ENCODE assay signal across 19 cellular contexts in the genomic region with DNA sequence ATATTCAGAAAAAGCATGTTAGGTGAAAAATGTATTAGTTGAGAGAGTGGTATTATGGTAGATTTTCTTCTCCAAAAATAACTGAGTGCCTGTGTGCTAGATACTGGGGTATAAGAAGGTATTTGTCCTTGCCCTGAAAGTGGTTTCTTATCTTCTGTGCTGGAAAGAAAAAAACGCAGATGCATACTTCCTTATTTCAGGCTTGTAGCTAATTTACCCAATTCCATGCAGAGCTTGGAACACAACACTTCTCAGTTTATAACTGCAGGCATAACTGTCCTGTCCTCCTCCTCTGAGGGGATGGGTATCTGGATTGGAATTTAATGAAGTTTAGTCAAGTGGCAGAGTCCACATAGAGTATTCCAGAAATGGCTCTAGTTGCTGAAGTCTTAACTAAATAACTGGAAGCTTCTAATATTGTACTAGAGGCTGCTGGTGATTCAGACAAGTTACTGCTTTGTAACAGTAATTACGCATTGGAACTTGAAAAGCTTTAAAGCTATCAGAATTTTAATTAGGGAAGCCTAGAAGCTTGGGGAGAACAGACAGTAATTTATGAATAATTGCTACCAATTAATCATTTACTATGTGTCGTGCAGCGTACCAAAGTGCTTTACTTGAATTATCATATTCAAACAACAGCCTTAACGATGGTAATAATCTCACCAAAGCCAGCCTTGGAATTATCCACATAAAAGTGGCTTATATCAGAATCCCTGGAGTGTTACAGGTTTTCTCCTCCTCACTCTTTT. TPM values are rescaled to one million over a fixed set of nuclear protein-coding genes. Genes with fewer than 3 reads are reported as not detected.
DNase-seq lines count a peak whose midpoint lies in the region; ATAC-seq and TF ChIP-seq lines count a peak whose summit lies in the region.
"Had no signal": no experiment of that assay in that cellular context is flagged by ENCODE, and none has a peak within 500 bp of the region (broad histone marks: within the 10 kb centered on the region; RNA-seq: fewer than 3 reads in every experiment).

No MANE protein-coding gene starts in this region.

- no peak overlapping the region for H2AFZ ChIP-seq in GM23248

- H3K4me2 ChIP-seq in GM23248 (ENCODE audit: unreplicated experiment): no peak overlapping the region

- in situ Hi-C loops in GM23248 (cut with MboI): no loop called here

- no peak for ATAC-seq in HG03439 (IDR thresholded peaks at IDR 0.05; ENCODE audit: unreplicated experiment)
- ATAC-seq: left cardiac atrium had no signal

- 77 to 85% methylated on average over 5 of the region's 5 CpGs for WGBS in GM23248 (ENCODE audit: low coverage in 1 of 2, low lambda C conversion rate in 2 of 2, missing lambda C conversion rate in 2 of 2), 2 experiments

- H3K4me1 ChIP-seq in GM23248 (ENCODE audit: insufficient read depth) (peaks cover 36% of the 10 kb centered on the region), neutrophil (ENCODE audit: control insufficient read depth in 1 of 2, insufficient read depth in 1 of 2, low read depth in 1 of 2, low read length in 1 of 2) (peaks cover 0 to 6% of the 10 kb centered on the region in 2 experiments)

- H3K9me2 ChIP-seq in GM23248 (ENCODE audit: insufficient read depth): no peaks in the 10 kb centered on the region

- no peak for TF ChIP-seq CTCF in neutrophil (IDR thresholded peaks at IDR 0.05)

- no peak for DNase-seq in GM23248
- peak; percentile 38 to 51 for DNase-seq in NCI-H526 (lab: John Stamatoyannopoulos, UW)
- no peak for DNase-seq in caudate nucleus (lab: John Stamatoyannopoulos, UW)
- DNase-seq in EL: no peak
- no peak for DNase-seq in NCI-H2029 treated with DMSO at 0.1 percent for 48 hours (lab: John Stamatoyannopoulos, UW)
- DNase-seq in kidney glomerular epithelial cell (lab: John Stamatoyannopoulos, UW): no peak
- DNase-seq: activated CD4-positive, alpha-beta T cell treated with anti-CD3 and anti-CD28 coated beads, Interleukin-2, amount 10 ng/mL, durations not matched to agents 24 days and 14 days; activated effector memory CD4-positive, alpha-beta T cell treated with anti-CD3 and anti-CD28 coated beads, Interleukin-2, amount 50 U/mL, for 16 hours; DMS79 treated with DMSO at 0.1 percent for 48 hours; left cardiac atrium; NCI-H748 treated with DMSO at 0.1 percent for 48 hours; ovary; stimulated activated CD8-positive, alpha-beta memory T cell treated with anti-CD3 and anti-CD28 coated beads, Interleukin-4, amount 100 ng/mL, for 48 hours; substantia nigra had no signal

- H3K36me3 ChIP-seq in GM23248 (ENCODE audit: low read depth) (peaks cover 96% of the 10 kb centered on the region), neutrophil (peaks cover 53% of the 10 kb centered on the region)
- H3K36me3 ChIP-seq: ovary had no signal

- 0 out of 2 replicates have a peak overlapping the region, but pooled peaks have one; percentile 17 for H3K9ac ChIP-seq in GM23248

- peaks cover 99% of the 10 kb centered on the region for H3K79me2 ChIP-seq in GM23248 (ENCODE audit: insufficient read depth)

- peaks cover 90% of the 10 kb centered on the region for H3F3A ChIP-seq in GM23248 (ENCODE audit: insufficient read depth)

- H3K4me3 ChIP-seq in GM23248: no peak overlapping the region
- H3K4me3 ChIP-seq in neutrophil (ENCODE audit: low read depth in 1 of 2, low read length in 1 of 2): no peak overlapping the region
- H3K4me3 ChIP-seq: coronary artery, ovary, SK-N-MC, skin epidermis had no signal

- H3K27ac ChIP-seq in GM23248: 0 out of 2 replicates have a peak overlapping the region, but pooled peaks have one; percentile 3
- peak overlapping the region; percentile 34 for H3K27ac ChIP-seq in caudate nucleus (ENCODE audit: low read depth, low read length)
- H3K27ac ChIP-seq in neutrophil: peak overlapping the region; percentile 18
- H3K27ac ChIP-seq: coronary artery, ovary, SK-N-MC had no signal

- H4K20me1 ChIP-seq in GM23248 (ENCODE audit: insufficient read depth): no peaks in the 10 kb centered on the region

- no peaks in the 10 kb centered on the region for H3K9me3 ChIP-seq in GM23248 (ENCODE audit: low read depth)
- no peaks in the 10 kb centered on the region for H3K9me3 ChIP-seq in neutrophil
- H3K9me3 ChIP-seq: ovary had no signal

- H3K27me3 ChIP-seq in GM23248 (replicated peaks; ENCODE audit: insufficient read depth): no peaks in the 10 kb centered on the region
- H3K27me3 ChIP-seq in neutrophil: no peaks in the 10 kb centered on the region
- H3K27me3 ChIP-seq: ovary had no signal

RNA-seq across cellular contexts. Expression of a gene that starts 12.7 kb away (rescaled TPM):
- total RNA-seq in GM23248 (2014; rRNA removed; shearing (Covaris generic)): not detected in 2 replicates
- polyA plus RNA-seq in GM23248 (2016; fragmentation: Nextera tagmentation; extraction: Ambion mirVana): not detected in 2 replicates
- polyA plus RNA-seq: ovary had no signal

RNA-seq across cellular contexts. Expression of a gene that starts 22.9 kb away (rescaled TPM):
- total RNA-seq in GM23248 (2014; rRNA removed; shearing (Covaris generic)): 1,166 and 1,314 TPM in 2 replicates
- 2,015 and 2,061 TPM in 2 replicates for polyA plus RNA-seq in GM23248 (2016; fragmentation: Nextera tagmentation; extraction: Ambion mirVana)

Comparison
In these comparisons a context has a peak if more than half of its experiments do, and no peak if none do; other contexts are left out.
1. DNase-seq: peak in NCI-H526 (2 of 2); none in GM23248 (single experiment), caudate nucleus (0 of 61), EL (single experiment), NCI-H2029 treated with DMSO at 0.1 percent for 48 hours (single experiment) and kidney glomerular epithelial cell (single experiment).
2. Peak in every context shown above with its lines, with median percentiles within 50 percentile points of each other: H3K27ac ChIP-seq.